Comparison of ENCODE assay signal across 8 cellular contexts in the genomic region with DNA sequence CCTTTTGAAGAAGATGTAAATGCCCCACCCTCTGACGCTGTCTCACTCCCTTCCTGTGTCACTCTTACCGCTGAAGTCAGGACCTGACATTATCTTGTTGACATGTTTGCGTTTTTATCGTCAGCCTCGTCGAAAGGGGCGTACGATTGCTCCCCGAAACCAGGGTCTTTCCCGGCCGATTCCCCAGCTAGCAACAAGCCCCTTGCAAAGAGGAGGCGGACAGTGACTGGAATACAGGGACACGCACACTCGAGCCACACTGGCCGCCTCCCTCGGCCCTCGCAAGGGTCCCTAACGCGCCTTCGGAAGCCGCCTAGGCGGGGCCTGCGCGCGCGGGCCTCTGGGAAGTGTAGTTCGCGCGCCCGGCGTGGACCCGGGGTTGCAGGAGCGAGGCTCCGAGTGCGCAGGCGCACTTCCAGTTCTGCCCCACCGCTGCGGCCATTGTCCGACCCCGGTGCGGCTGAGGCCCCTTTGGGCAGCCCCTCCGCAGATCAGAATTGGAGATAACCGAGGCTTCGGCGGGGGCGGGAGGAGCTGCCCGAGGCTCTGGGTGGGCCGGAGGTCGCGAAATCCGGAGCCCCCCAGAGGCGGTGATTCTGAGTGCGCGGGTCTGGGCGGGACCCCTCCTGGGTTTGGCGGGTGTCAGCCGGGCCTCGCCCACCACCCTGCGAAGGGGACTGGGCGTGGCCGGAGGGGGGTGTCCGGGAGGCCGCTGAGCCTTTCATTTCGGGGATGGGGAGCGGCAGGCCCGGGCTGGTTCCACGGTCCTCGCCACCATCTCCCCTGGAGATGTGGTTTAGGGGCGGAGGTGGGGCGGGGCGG. TPM values are rescaled to one million over a fixed set of nuclear protein-coding genes. Genes with fewer than 3 reads are reported as not detected.
DNase-seq lines count a peak whose midpoint lies in the region; ATAC-seq, FAIRE-seq and TF ChIP-seq lines count a peak whose summit lies in the region.

Gene ZFP90 (plus strand): TSS at position 412 of the 822 bp plus-strand sequence. CDS start 502 bp downstream, outside the sequence.

- ATAC-seq in HG02840 (IDR thresholded peaks at IDR 0.05; ENCODE audit: low FRiP score, unreplicated experiment), result peak; percentile 86
- peak; percentile 96 for ATAC-seq in T-helper 17 cell
- ATAC-seq in right cardiac atrium, result peak; percentile 99 to 100

- DNase-seq in GM12892 (ENCODE audit: insufficient read length), result peak; percentile 97
- DNase-seq in NCI-H146 treated with DMSO at 0.1 percent for 48 hours (lab: John Stamatoyannopoulos, UW; ENCODE audit: unreplicated experiment), result peak; percentile 53
- peak; percentile 72 to 79 (median 75) for DNase-seq in T-helper 17 cell
- DNase-seq in right cardiac atrium, result peak; percentile 93 to 98 (median 96)
- DNase-seq in putamen (ENCODE audit: low spot score), result peak; percentile 86
- peak; percentile 83 to 85 for DNase-seq in uterus

- intact Hi-C loops in right cardiac atrium (cut with DNase I) (loop anchor here in 1 of 4 donors (10.0 kb wide), 1 partner anchor 306 kb away; the partner anchor contains the start of gene TANGO6), uterus (cut with DNase I; ENCODE audit: low total_unique reads) (no loop called here)

- H3K4me3 ChIP-seq in right cardiac atrium (ENCODE audit: low read length) (peak within 1 kb of the TSS; percentile 93), uterus (peak within 1 kb of the TSS; percentile 91 to 94)

- H3K4me1 ChIP-seq in right cardiac atrium (ENCODE audit: control insufficient read depth, insufficient read depth, low read length) (no peaks in the 10 kb centered on the region), uterus (no peaks in the 10 kb centered on the region)

- H3K27ac ChIP-seq in angular gyrus (ENCODE audit: low read depth, low read length) (peak within 1 kb of the TSS; percentile 80), right cardiac atrium (ENCODE audit: low read length) (peak within 1 kb of the TSS; percentile 34), uterus (peak within 1 kb of the TSS; percentile 77 to 85)

- TF ChIP-seq POLR2A in GM12892 (IDR thresholded peaks at IDR 0.05; ENCODE audit: low read depth, low read length), result peak; percentile 65; the same call in 1 of the 2 replicates
- peak in 1 of 2 donors; percentile 58 for TF ChIP-seq POLR2A in uterus (IDR thresholded peaks at IDR 0.05)

- H3K4me3 Mint-ChIP-seq in T-helper 17 cell, result peak within 1 kb of the TSS; percentile 97

- no peaks in the 10 kb centered on the region for H3K27me3 Mint-ChIP-seq in T-helper 17 cell

- peak in 1 of 4 experiments; percentile 6 for TF ChIP-seq CTCF in uterus (IDR thresholded peaks at IDR 0.05)

- peaks cover 11% of the 10 kb centered on the region for H3K4me1 Mint-ChIP-seq in T-helper 17 cell

- no peaks in the 10 kb centered on the region for H3K36me3 ChIP-seq in uterus

- WGBS in right cardiac atrium, result under 1% methylated on average over 71 of the region's 71 CpGs

- H3K27me3 ChIP-seq in right cardiac atrium (ENCODE audit: control insufficient read depth, insufficient read depth) (no peaks in the 10 kb centered on the region), uterus (no peaks in the 10 kb centered on the region)

- peak; percentile 86 for FAIRE-seq in GM12892 (lab: Jason Lieb, UNC)

- H3K27ac Mint-ChIP-seq in T-helper 17 cell, result peak within 1 kb of the TSS; percentile 94

- H3K36me3 Mint-ChIP-seq in T-helper 17 cell (ENCODE audit: low read depth), result peaks cover 4% of the 10 kb centered on the region

- H3K9me3 ChIP-seq in T-helper 17 cell (ENCODE audit: control insufficient read depth, low read length, poor library complexity, severe bottlenecking), result no peaks in the 10 kb centered on the region
- H3K9me3 ChIP-seq in right cardiac atrium (ENCODE audit: control insufficient read depth, low read length), result no peaks in the 10 kb centered on the region
- H3K9me3 ChIP-seq in uterus, result no peaks in the 10 kb centered on the region

RNA-seq across cellular contexts. Expression of gene ZFP90, which starts in this region (rescaled TPM):
- polyA plus RNA-seq in GM12892 (2012; ENCODE audit: missing spikeins), result 15.0 TPM
- total RNA-seq in T-helper 17 cell, result 10 to 100 TPM; 20.7 to 21.3 TPM
- 10 to 100 TPM; 12.2 to 14.3 (median 12.5) TPM for total RNA-seq in right cardiac atrium
- 8.4 TPM for polyA plus RNA-seq in right cardiac atrium
- total RNA-seq in uterus, result 10 to 100 TPM; 19.1 to 81.4 (median 31.9) TPM

Comparison
In these comparisons a context has a peak if more than half of its experiments do, and no peak if none do; other contexts are left out.
1. Peak in every context shown above with its lines: DNase-seq, ATAC-seq, H3K4me3 ChIP-seq and H3K27ac ChIP-seq.